In the genomic region with DNA sequence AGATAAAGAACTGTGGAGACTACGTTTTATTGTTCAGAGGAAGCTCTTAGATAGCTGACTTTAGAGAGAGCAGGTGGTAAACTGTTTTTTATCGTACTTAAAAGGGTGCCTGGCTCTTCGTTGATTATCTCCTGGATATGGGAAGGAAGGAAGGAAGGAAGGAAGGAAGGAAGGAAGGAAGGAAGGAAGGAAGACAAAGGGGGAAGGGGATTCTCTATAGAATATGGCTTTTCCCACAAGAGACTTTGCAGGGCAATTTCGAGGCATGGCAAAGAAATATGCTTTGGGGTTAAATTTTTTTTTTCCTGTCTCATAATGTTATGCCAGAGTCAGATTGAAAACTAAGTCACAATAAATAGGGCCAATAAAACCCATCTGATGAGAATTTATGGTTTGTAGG, we compare ENCODE assay signal across 35 cellular contexts.
"Had no signal": no experiment of that assay in that cellular context is flagged by ENCODE, and none has a peak within 500 bp of the region (broad histone marks: within the 10 kb centered on the region; RNA-seq: fewer than 3 reads in every experiment).

No MANE protein-coding gene starts in this region.

- H3K27ac ChIP-seq: KMS-11 had no signal

- H3K27me3 ChIP-seq: MG63 had no signal

- H3K4me2 ChIP-seq: KMS-11 had no signal

- H3K9ac ChIP-seq: KMS-11 had no signal

- DNase-seq: Karpas-422, Kasumi-1, KG1, MG63, MM.1S, MV-4-11, NCI-H1048, NCI-H1092, NCI-H1092 treated with DMSO at 0.1 percent for 48 hours, NCI-H1105, NCI-H1105 treated with DMSO at 0.1 percent for 48 hours, NCI-H1417, NCI-H1417 treated with DMSO at 0.1 percent for 48 hours, NCI-H1436, NCI-H1436 treated with DMSO at 0.1 percent for 48 hours, NCI-H146, NCI-H1694, NCI-H1694 treated with DMSO at 0.1 percent for 48 hours, NCI-H187, NCI-H187 treated with DMSO at 0.1 percent for 48 hours, NCI-H1930, NCI-H2029, NCI-H2029 treated with DMSO at 0.1 percent for 48 hours, NCI-H2081, NCI-H2081 treated with DMSO at 0.1 percent for 48 hours, NCI-H2107, NCI-H2171, NCI-H2171 treated with DMSO at 0.1 percent for 48 hours, NCI-H2227 treated with DMSO at 0.1 percent for 48 hours, NCI-H226, NCI-H345, NCI-H446 treated with DMSO at 0.1 percent for 48 hours, NCI-H510A, NCI-H510A treated with DMSO at 0.1 percent for 48 hours had no signal

- H3K36me3 ChIP-seq: MG63 had no signal

- H3K4me3 ChIP-seq: MG63 had no signal

- H3K9me3 ChIP-seq: MG63 had no signal
